Comparison of ENCODE assay signal across 21 cellular contexts in the genomic region with DNA sequence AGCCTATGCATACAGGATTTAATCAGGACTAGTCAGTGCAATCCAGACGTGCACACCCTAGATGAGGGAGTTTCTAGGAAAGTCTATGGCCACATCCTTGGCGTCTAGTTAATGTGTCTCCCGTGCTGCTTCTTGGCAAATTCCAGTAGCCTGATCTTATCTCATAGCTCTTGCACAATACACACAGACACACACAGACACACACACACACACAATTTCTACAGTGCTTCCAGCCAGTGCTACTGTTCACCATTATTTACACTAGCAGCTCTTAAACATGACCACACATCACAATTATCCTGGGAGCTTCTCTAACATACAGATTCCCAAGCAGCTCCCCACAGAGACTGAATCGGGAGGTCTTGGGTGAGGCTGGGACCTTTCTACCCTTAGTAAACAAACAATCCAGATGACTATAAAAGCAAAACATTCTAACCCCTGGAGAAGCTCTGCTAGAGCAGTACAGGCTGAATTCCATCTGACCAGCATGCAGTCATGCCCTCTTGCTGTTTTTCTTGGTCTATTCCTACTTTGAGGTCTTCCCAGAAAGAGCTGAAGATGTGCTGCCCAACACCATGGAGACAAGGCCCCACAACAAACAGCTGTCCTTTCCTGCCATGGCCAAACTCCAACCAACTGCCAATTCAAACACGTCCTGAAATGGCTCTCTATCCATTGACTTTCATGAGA.
DNase-seq lines count a peak whose midpoint lies in the region.
"Had no signal": no experiment of that assay in that cellular context is flagged by ENCODE, and none has a peak within 500 bp of the region (broad histone marks: within the 10 kb centered on the region; RNA-seq: fewer than 3 reads in every experiment).

No MANE protein-coding gene starts in this region.

- peaks cover 3% of the 10 kb centered on the region for H3K27me3 ChIP-seq in adipocyte (replicated peaks; ENCODE audit: control insufficient read depth, insufficient read depth, low read length)
- H3K27me3 ChIP-seq: foreskin keratinocyte, testis had no signal

- H3K9me3 ChIP-seq in adipocyte (ENCODE audit: control insufficient read depth, low read length) = peaks cover 3% of the 10 kb centered on the region
- H3K9me3 ChIP-seq: testis had no signal

- peak; percentile 4 for DNase-seq in DMS53 (lab: John Stamatoyannopoulos, UW)
- DNase-seq in DMS53 treated with DMSO at 0.1 percent for 48 hours (lab: John Stamatoyannopoulos, UW; ENCODE audit: unreplicated experiment) = no peak
- DNase-seq in adipocyte (ENCODE audit: low read depth) = peak; percentile 4
- peak; percentile 38 for DNase-seq in hepatic stellate cell (ENCODE audit: low spot score)
- peak; percentile 94 for DNase-seq in smooth muscle cell of the brain vasculature (ENCODE audit: low read depth, low spot score)
- DNase-seq in foreskin melanocyte = no peak
- DNase-seq in activated T-cell treated with anti-CD3 and anti-CD28 coated beads for 4 hours = no peak
- DNase-seq in activated CD8-positive, alpha-beta memory T cell treated with anti-CD3 and anti-CD28 coated beads, Interleukin-2, amount 50 U/mL, for 48 hours = no peak
- DNase-seq: 8988T; activated CD4-positive, alpha-beta T cell treated with anti-CD3 and anti-CD28 coated beads for 48 hours; activated naive CD4-positive, alpha-beta T cell treated with anti-CD3 and anti-CD28 coated beads, Interleukin-2, amount 10 ng/mL, durations not matched to agents 7 days and 5 days; CD4-positive, CD25-positive, alpha-beta regulatory T cell; effector memory CD8-positive, alpha-beta T cell; foreskin keratinocyte; H7; KG1; naive thymus-derived CD8-positive, alpha-beta T cell; NCI-H1417 treated with DMSO at 0.1 percent for 48 hours; NCI-H226; SHP77; testis had no signal

- H3K36me3 ChIP-seq in adipocyte (ENCODE audit: control insufficient read depth, insufficient read depth, low read length, severe bottlenecking) = no peaks in the 10 kb centered on the region

- no peak overlapping the region for H3K9ac ChIP-seq in adipocyte (ENCODE audit: low read length)

- no peaks in the 10 kb centered on the region for H3K4me1 ChIP-seq in adipocyte (ENCODE audit: control insufficient read depth, insufficient read depth, low read length)
- H3K4me1 ChIP-seq: foreskin keratinocyte, testis had no signal

- H3K4me3 ChIP-seq in adipocyte (ENCODE audit: low read length) = no peak overlapping the region
- H3K4me3 ChIP-seq: testis had no signal

Comparison
In these comparisons a context has a peak if more than half of its experiments do, and no peak if none do; other contexts are left out.
1. DNase-seq: peak in DMS53 (single experiment), adipocyte (single experiment), hepatic stellate cell (single experiment) and smooth muscle cell of the brain vasculature (single experiment); none in DMS53 treated with DMSO at 0.1 percent for 48 hours (single experiment), foreskin melanocyte (single experiment), activated T-cell treated with anti-CD3 and anti-CD28 coated beads for 4 hours (single experiment) and activated CD8-positive, alpha-beta memory T cell treated with anti-CD3 and anti-CD28 coated beads, Interleukin-2, amount 50 U/mL, for 48 hours (single experiment).